ENCODE assay signal across 11 cellular contexts in genomic region chr1:189152685-189153084, GRCh38.
"Had no signal": no experiment of that assay in that cellular context is flagged by ENCODE, and none has a peak within 500 bp of the region (broad histone marks: within the 10 kb centered on the region; RNA-seq: fewer than 3 reads in every experiment).

No MANE protein-coding gene starts in this region.

- H3K4me2 ChIP-seq: GM23338 had no signal

- H3K4me3 Mint-ChIP-seq: GM23338, H9, HFFc6 had no signal

- H3K4me1 ChIP-seq: HAP-1 had no signal

- H3K36me3 ChIP-seq: HAP-1 had no signal

- DNase-seq: GM23248, GOT3, H7, H9, HCEC 1CT, HFFc6 had no signal

- FAIRE-seq: H1, H54 had no signal

- H3K27ac Mint-ChIP-seq: GM23338, H9, HFFc6 had no signal

- H3K4me3 ChIP-seq: GM23248, GM23338, HAP-1 had no signal

- H3K4me1 Mint-ChIP-seq: GM23338, H9 had no signal

- H3K9me3 ChIP-seq: HAP-1 had no signal

- H3K9ac ChIP-seq: GM23248 had no signal

- H3K27ac ChIP-seq: GM23248 had no signal

- H2AFZ ChIP-seq: GM23248, GM23338 had no signal

- H3K9me3 Mint-ChIP-seq: GM23338, H9 had no signal

- ATAC-seq: GM23338, HCT116 had no signal
